Comparison of ENCODE assay signal across 1 cellular context in genomic region chr1:29245261-29245660, GRCh38.
TF ChIP-seq lines count a peak whose summit lies in the region.

No MANE protein-coding gene starts in this region.

TF ChIP-seq in HepG2, 621 proteins besides CTCF, POLR2A, EP300 and RAD21:
- no peak for TF ChIP-seq RBAK (CRISPR knock-in tag; IDR thresholded peaks at IDR 0.05)
- TF ChIP-seq SIX4 (CRISPR knock-in tag; IDR thresholded peaks at IDR 0.05): no peak
- no peak for TF ChIP-seq E2F5 (CRISPR knock-in tag; conservative IDR thresholded peaks at IDR 0.05)
- TF ChIP-seq ZNF720 (CRISPR knock-in tag; IDR thresholded peaks at IDR 0.05): no peak
